In the genomic region with DNA sequence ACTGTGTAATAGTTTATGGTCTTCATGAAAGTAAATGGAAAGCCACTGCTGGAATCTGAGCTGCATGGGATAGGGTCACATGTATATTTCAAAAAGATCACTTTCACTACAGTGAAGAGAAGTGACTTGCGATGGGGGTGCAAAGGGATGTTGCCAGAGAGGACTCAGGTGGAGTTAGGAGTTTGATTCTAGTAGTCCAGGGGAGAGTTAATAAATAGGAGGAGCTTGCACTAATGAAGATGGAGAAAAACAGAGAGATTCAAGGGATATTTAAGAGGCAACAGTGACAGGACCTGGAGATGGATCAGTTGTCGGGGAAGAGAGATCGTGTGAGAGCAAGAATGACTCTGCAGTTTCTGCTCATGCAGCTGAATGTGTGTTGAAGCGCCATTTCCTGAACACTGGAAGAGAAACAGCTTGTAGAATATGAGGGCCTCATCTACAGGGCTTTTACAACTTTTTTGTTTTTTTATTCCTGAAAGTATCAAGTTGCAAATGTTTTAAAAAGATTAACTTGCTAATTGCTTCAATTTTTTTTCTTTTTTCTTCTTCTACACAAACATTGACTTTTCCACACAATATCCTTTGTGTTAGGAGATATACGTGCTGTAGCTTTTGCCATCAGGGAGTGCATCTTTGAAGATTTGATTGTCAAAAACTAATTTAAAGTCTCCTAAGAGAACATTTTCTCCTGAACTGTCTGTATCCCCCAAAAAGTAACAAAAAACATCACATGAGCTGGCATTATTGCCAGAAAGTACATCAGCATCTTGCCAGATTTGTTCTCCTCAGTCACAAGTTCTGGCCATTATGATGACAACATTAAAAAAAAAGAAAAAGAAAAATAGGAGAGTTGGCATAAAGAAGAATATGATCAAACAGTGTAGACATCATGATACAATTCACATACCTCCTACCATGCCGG, we compare ENCODE assay signal across 13 cellular contexts. TPM values are rescaled to one million over a fixed set of nuclear protein-coding genes. Genes with fewer than 3 reads are reported as not detected.
DNase-seq lines count a peak whose midpoint lies in the region; ATAC-seq and TF ChIP-seq lines count a peak whose summit lies in the region.
"Had no signal": no experiment of that assay in that cellular context is flagged by ENCODE, and none has a peak within 500 bp of the region (broad histone marks: within the 10 kb centered on the region; RNA-seq: fewer than 3 reads in every experiment).

No MANE protein-coding gene starts in this region.

- DNase-seq in activated T-cell treated with anti-CD3 and anti-CD28 coated beads, Interleukin-2, amount 50 U/mL, for 24 hours: no peak
- DNase-seq in activated T-cell treated with anti-CD3 and anti-CD28 coated beads, Interleukin-2, amount 50 U/mL, for 1 hour: no peak
- DNase-seq in left lung: no peak
- DNase-seq in type B pancreatic cell (ENCODE audit: extremely low spot score, unreplicated experiment): no peak
- DNase-seq in activated CD4-positive, alpha-beta T cell treated with anti-CD3 and anti-CD28 coated beads, Interleukin-2, amount 50 U/mL, for 48 hours: no peak
- DNase-seq in SIG-M5 treated with dmso at 0.1 percent for 504 hours (lab: John Stamatoyannopoulos, UW; ENCODE audit: unreplicated experiment): no peak
- DNase-seq: ACHN; effector memory CD8-positive, alpha-beta T cell; natural killer cell; stimulated activated naive B cell treated with anti-CD40 and anti-IgM and Interleukin-4, amounts not matched to agents 10 μg/mL and 1 μg/mL and 100 μg/mL, for 72 hours had no signal

- ATAC-seq in left lung (peak; percentile 50), GM18520 (IDR thresholded peaks at IDR 0.05; ENCODE audit: unreplicated experiment) (no peak)
- ATAC-seq: effector memory CD8-positive, alpha-beta T cell; stimulated activated naive B cell treated with anti-CD40 and anti-IgM and Interleukin-4, amounts not matched to agents 10 μg/mL and 1 μg/mL and 100 μg/mL, for 72 hours had no signal

- H3K27me3 Mint-ChIP-seq in activated T-cell treated with anti-CD3 and anti-CD28 coated beads, Interleukin-2, amount 50 U/mL, for 24 hours: no peaks in the 10 kb centered on the region
- no peaks in the 10 kb centered on the region for H3K27me3 Mint-ChIP-seq in type B pancreatic cell
- H3K27me3 Mint-ChIP-seq: activated naive CD8-positive, alpha-beta T cell; effector memory CD8-positive, alpha-beta T cell; stimulated activated naive B cell treated with anti-CD40 and anti-IgM and Interleukin-4, amounts not matched to agents 10 μg/mL and 1 μg/mL and 100 μg/mL, for 72 hours had no signal

- intact Hi-C loops in left lung (cut with DNase I): no loop called here

- H3K4me3 Mint-ChIP-seq in activated T-cell treated with anti-CD3 and anti-CD28 coated beads, Interleukin-2, amount 50 U/mL, for 24 hours: no peak overlapping the region
- H3K4me3 Mint-ChIP-seq in type B pancreatic cell: peak overlapping the region; percentile 0
- H3K4me3 Mint-ChIP-seq: activated naive CD8-positive, alpha-beta T cell; effector memory CD8-positive, alpha-beta T cell; natural killer cell; stimulated activated naive B cell treated with anti-CD40 and anti-IgM and Interleukin-4, amounts not matched to agents 10 μg/mL and 1 μg/mL and 100 μg/mL, for 72 hours had no signal

- peaks cover 0 to 6% of the 10 kb centered on the region in 2 donors for H3K4me1 ChIP-seq in left lung

- H3K4me3 ChIP-seq in left lung: no peak overlapping the region

- peaks cover 3% of the 10 kb centered on the region for H3K4me1 Mint-ChIP-seq in activated T-cell treated with anti-CD3 and anti-CD28 coated beads, Interleukin-2, amount 50 U/mL, for 24 hours (ENCODE audit: low read depth)
- peaks cover 20% of the 10 kb centered on the region for H3K4me1 Mint-ChIP-seq in type B pancreatic cell (ENCODE audit: unreplicated experiment)

- no peaks in the 10 kb centered on the region for H3K36me3 ChIP-seq in left lung

- no peaks in the 10 kb centered on the region for H3K27me3 ChIP-seq in left lung

- no peaks in the 10 kb centered on the region for H3K9me3 Mint-ChIP-seq in activated T-cell treated with anti-CD3 and anti-CD28 coated beads, Interleukin-2, amount 50 U/mL, for 24 hours
- no peaks in the 10 kb centered on the region for H3K9me3 Mint-ChIP-seq in type B pancreatic cell
- H3K9me3 Mint-ChIP-seq: effector memory CD8-positive, alpha-beta T cell; natural killer cell; stimulated activated naive B cell treated with anti-CD40 and anti-IgM and Interleukin-4, amounts not matched to agents 10 μg/mL and 1 μg/mL and 100 μg/mL, for 72 hours had no signal

- peak overlapping the region; percentile 7 for H3K27ac Mint-ChIP-seq in activated T-cell treated with anti-CD3 and anti-CD28 coated beads, Interleukin-2, amount 50 U/mL, for 24 hours
- peak overlapping the region; percentile 3 for H3K27ac Mint-ChIP-seq in type B pancreatic cell
- H3K27ac Mint-ChIP-seq: activated naive CD8-positive, alpha-beta T cell; effector memory CD8-positive, alpha-beta T cell; natural killer cell; stimulated activated naive B cell treated with anti-CD40 and anti-IgM and Interleukin-4, amounts not matched to agents 10 μg/mL and 1 μg/mL and 100 μg/mL, for 72 hours had no signal

- peaks cover 6% of the 10 kb centered on the region for H3K36me3 Mint-ChIP-seq in activated T-cell treated with anti-CD3 and anti-CD28 coated beads, Interleukin-2, amount 50 U/mL, for 24 hours (ENCODE audit: low read depth)
- H3K36me3 Mint-ChIP-seq in type B pancreatic cell: peaks cover 4% of the 10 kb centered on the region
- H3K36me3 Mint-ChIP-seq: natural killer cell had no signal

- TF ChIP-seq CTCF in left lung (IDR thresholded peaks at IDR 0.05): no peak
- TF ChIP-seq CTCF in type B pancreatic cell (conservative IDR thresholded peaks at IDR 0.05): no peak

- H3K9me3 ChIP-seq in left lung: no peaks in the 10 kb centered on the region

- H3K27ac ChIP-seq in cingulate gyrus (ENCODE audit: low read depth, low read length) (peak overlapping the region; percentile 84), left lung (peak overlapping the region in 1 of 2 donors; percentile 27)

RNA-seq across cellular contexts. Expression of a gene that starts 37.5 kb away (rescaled TPM):
- total RNA-seq in left lung (10 to 100 TPM; 12.8 to 19.4 TPM), type B pancreatic cell (ENCODE audit: low replicate concordance) (17.6 and 34.5 TPM in 2 replicates)
